8 cellular contexts compared by ENCODE assay signal in the genomic region with DNA sequence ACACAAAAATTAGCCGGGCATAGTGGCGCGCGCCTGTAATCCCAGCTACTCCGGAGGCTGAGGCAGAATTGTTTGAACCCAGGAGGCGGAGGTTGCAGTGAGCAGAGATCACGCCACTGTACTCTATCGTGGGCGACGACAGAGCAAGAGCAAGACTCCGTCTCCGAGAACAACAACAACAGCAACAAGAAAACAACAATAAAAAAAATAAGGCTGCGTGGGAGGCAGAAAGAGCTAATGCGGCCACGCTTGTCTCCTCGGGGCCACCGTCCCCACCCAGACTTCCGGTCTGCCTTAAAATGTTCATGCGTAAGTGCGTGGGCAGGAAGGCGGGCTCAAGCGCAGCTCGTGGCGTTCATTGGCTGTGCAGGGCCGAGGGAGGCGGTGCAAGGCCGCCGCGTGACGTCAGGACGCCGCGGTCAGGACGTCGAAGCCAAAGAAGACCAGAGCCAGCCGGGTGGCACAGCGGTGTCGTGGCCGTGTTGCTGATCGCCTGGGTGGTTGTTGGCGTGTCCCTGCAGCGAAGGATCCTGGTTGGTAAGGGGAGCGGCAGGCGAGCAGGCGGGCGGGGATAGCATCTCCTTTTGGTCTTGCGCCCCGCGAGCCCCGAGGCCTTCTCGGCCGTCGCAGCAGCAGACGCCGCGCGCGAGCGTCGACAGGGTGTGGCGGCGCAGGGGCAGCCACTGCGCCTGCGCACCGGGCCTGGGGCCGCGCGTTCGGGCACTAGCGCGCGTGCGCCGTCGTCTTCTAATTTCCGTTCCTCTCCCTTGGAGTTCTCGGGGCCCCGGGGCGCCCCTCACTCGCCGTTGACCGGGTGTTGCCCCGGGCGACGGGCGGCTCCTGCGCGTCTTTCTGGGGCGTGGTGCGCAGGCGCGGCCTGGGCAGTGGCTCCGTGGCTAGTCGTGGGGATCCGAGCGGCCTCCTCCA. TPM values are rescaled to one million over a fixed set of nuclear protein-coding genes. Genes with fewer than 3 reads are reported as not detected.
DNase-seq lines count a peak whose midpoint lies in the region; ATAC-seq and TF ChIP-seq lines count a peak whose summit lies in the region.

Gene LENG8 (plus strand): TSS at position 426 of the 927 bp plus-strand sequence. CDS start 2,146 bp downstream, outside the sequence.

- H3K27me3 ChIP-seq in GM06990 (replicated peaks; ENCODE audit: control insufficient read depth, insufficient read depth, low read length) (no peaks in the 10 kb centered on the region), osteoblast (ENCODE audit: insufficient read depth, low read length) (no peaks in the 10 kb centered on the region), thoracic aorta (replicated peaks; ENCODE audit: insufficient read depth) (no peaks in the 10 kb centered on the region)

- H3K9me3 Mint-ChIP-seq in activated naive CD4-positive, alpha-beta T cell treated with anti-CD3 and anti-CD28 coated beads, Interleukin-2, amount 50 U/mL, for 24 hours, result no peaks in the 10 kb centered on the region

- peaks cover 46% of the 10 kb centered on the region for H4K20me1 ChIP-seq in osteoblast (ENCODE audit: insufficient read depth, low read length)

- TF ChIP-seq CTCF in GM06990 (IDR thresholded peaks at IDR 0.05; ENCODE audit: insufficient read depth, low read length, poor library complexity, severe bottlenecking) (no peak), osteoblast (IDR thresholded peaks at IDR 0.05; ENCODE audit: extremely low read depth, low read depth, low read length) (no peak), thoracic aorta (IDR thresholded peaks at IDR 0.05) (no peak)

- DNase-seq in GM06990 (ENCODE audit: extremely low read depth, insufficient read length) (peak; percentile 100), NCI-H1092 (lab: John Stamatoyannopoulos, UW) (peak; percentile 86), glomerular endothelial cell (ENCODE audit: extremely low read depth, low read depth, low spot score) (no peak), osteoblast (ENCODE audit: insufficient read length, low spot score, missing footprints) (peak; percentile 99), thoracic aorta (ENCODE audit: low spot score) (peak; percentile 91)

- peak within 1 kb of the TSS; percentile 91 for H3K4me2 ChIP-seq in osteoblast (ENCODE audit: insufficient read depth, low read length)

- peak within 1 kb of the TSS; percentile 100 for H3K4me3 Mint-ChIP-seq in activated naive CD4-positive, alpha-beta T cell treated with anti-CD3 and anti-CD28 coated beads, Interleukin-2, amount 50 U/mL, for 24 hours

- no peaks in the 10 kb centered on the region for H3K27me3 Mint-ChIP-seq in activated naive CD4-positive, alpha-beta T cell treated with anti-CD3 and anti-CD28 coated beads, Interleukin-2, amount 50 U/mL, for 24 hours

- peaks cover 12% of the 10 kb centered on the region for H3K36me3 Mint-ChIP-seq in activated naive CD4-positive, alpha-beta T cell treated with anti-CD3 and anti-CD28 coated beads, Interleukin-2, amount 50 U/mL, for 24 hours

- H3K4me1 Mint-ChIP-seq in activated naive CD4-positive, alpha-beta T cell treated with anti-CD3 and anti-CD28 coated beads, Interleukin-2, amount 50 U/mL, for 24 hours, result peaks cover 43% of the 10 kb centered on the region

- H3K4me3 ChIP-seq in GM06990 (replicated peaks; ENCODE audit: low read depth, low read length) (peak within 1 kb of the TSS; percentile 99), osteoblast (ENCODE audit: insufficient read depth, low read length) (peak within 1 kb of the TSS; percentile 95), thoracic aorta (peak within 1 kb of the TSS; percentile 91)

- ATAC-seq in HG02588 (IDR thresholded peaks at IDR 0.05; ENCODE audit: unreplicated experiment), result peak; percentile 81
- peak; percentile 91 for ATAC-seq in SK-N-SH treated with all-trans-retinoic acid at 6 μM for 48 hours
- ATAC-seq in thoracic aorta (ENCODE audit: insufficient number of reproducible peaks, low FRiP score, low read depth), result peak; percentile 97

- peak within 1 kb of the TSS; percentile 88 for H2AFZ ChIP-seq in osteoblast (ENCODE audit: low read length)

- H3K4me1 ChIP-seq in osteoblast (ENCODE audit: insufficient read depth, low read length) (peaks cover 28% of the 10 kb centered on the region), thoracic aorta (ENCODE audit: control insufficient read depth in 1 of 2, low read depth in 2 of 2) (peaks cover 27 to 34% of the 10 kb centered on the region in 2 donors)

- peak within 1 kb of the TSS; percentile 99 for H3K27ac ChIP-seq in osteoblast (ENCODE audit: low read depth, low read length)
- H3K27ac ChIP-seq in thoracic aorta, result peak within 1 kb of the TSS; percentile 96 to 100

- H3K27ac Mint-ChIP-seq in activated naive CD4-positive, alpha-beta T cell treated with anti-CD3 and anti-CD28 coated beads, Interleukin-2, amount 50 U/mL, for 24 hours, result peak within 1 kb of the TSS; percentile 99

- H3K36me3 ChIP-seq in GM06990 (ENCODE audit: control insufficient read depth, insufficient read depth, low read length), result peaks cover 30% of the 10 kb centered on the region
- H3K36me3 ChIP-seq in osteoblast (ENCODE audit: insufficient read depth, low read length), result peaks cover 30% of the 10 kb centered on the region
- H3K36me3 ChIP-seq in thoracic aorta, result peaks cover 30% of the 10 kb centered on the region

- H3K79me2 ChIP-seq in osteoblast (ENCODE audit: insufficient read depth, low read length), result peaks cover 72% of the 10 kb centered on the region

- H3K9me3 ChIP-seq in osteoblast (ENCODE audit: low read depth, low read length), result no peaks in the 10 kb centered on the region
- no peaks in the 10 kb centered on the region for H3K9me3 ChIP-seq in thoracic aorta

TF ChIP-seq in SK-N-SH treated with all-trans-retinoic acid at 6 μM for 48 hours, 23 proteins besides CTCF, POLR2A, EP300 and RAD21:
- TF ChIP-seq BACH2 (CRISPR knock-in tag; IDR thresholded peaks at IDR 0.05; ENCODE audit: borderline replicate concordance) (no peak), ZNF8 (CRISPR knock-in tag; IDR thresholded peaks at IDR 0.05) (no peak), CREB5 (CRISPR knock-in tag; IDR thresholded peaks at IDR 0.05; ENCODE audit: low read depth) (no peak), ZNF565 (CRISPR knock-in tag; conservative IDR thresholded peaks at IDR 0.05; ENCODE audit: low read depth) (0 out of 2 replicates have a peak, but pooled peaks have one; percentile 45), PATZ1 (CRISPR knock-in tag; IDR thresholded peaks at IDR 0.05; ENCODE audit: borderline replicate concordance) (no peak), TOX (CRISPR knock-in tag; IDR thresholded peaks at IDR 0.05; ENCODE audit: borderline replicate concordance) (no peak), ZFP3 (CRISPR knock-in tag; IDR thresholded peaks at IDR 0.05) (no peak), ZFP30 (CRISPR knock-in tag; IDR thresholded peaks at IDR 0.05) (no peak)
- TF ChIP-seq, protein P1, sequence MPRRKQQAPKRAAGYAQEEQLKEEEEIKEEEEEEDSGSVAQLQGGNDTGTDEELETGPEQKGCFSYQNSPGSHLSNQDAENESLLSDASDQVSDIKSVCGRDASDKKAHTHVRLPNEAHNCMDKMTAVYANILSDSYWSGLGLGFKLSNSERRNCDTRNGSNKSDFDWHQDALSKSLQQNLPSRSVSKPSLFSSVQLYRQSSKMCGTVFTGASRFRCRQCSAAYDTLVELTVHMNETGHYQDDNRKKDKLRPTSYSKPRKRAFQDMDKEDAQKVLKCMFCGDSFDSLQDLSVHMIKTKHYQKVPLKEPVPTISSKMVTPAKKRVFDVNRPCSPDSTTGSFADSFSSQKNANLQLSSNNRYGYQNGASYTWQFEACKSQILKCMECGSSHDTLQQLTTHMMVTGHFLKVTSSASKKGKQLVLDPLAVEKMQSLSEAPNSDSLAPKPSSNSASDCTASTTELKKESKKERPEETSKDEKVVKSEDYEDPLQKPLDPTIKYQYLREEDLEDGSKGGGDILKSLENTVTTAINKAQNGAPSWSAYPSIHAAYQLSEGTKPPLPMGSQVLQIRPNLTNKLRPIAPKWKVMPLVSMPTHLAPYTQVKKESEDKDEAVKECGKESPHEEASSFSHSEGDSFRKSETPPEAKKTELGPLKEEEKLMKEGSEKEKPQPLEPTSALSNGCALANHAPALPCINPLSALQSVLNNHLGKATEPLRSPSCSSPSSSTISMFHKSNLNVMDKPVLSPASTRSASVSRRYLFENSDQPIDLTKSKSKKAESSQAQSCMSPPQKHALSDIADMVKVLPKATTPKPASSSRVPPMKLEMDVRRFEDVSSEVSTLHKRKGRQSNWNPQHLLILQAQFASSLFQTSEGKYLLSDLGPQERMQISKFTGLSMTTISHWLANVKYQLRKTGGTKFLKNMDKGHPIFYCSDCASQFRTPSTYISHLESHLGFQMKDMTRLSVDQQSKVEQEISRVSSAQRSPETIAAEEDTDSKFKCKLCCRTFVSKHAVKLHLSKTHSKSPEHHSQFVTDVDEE (CRISPR knock-in tag; IDR thresholded peaks at IDR 0.05), result 0 out of 2 replicates have a peak, but pooled peaks have one; percentile 34

RNA-seq across cellular contexts. Expression of gene LENG8, which starts in this region (rescaled TPM):
- total RNA-seq in glomerular endothelial cell (48.2 and 127 TPM in 2 replicates), osteoblast (40.7 and 42.3 TPM in 2 replicates), thoracic aorta (100 to 1,000 TPM; 282 to 305 TPM)
